Comparison of ENCODE assay signal across 9 cellular contexts in the genomic region with DNA sequence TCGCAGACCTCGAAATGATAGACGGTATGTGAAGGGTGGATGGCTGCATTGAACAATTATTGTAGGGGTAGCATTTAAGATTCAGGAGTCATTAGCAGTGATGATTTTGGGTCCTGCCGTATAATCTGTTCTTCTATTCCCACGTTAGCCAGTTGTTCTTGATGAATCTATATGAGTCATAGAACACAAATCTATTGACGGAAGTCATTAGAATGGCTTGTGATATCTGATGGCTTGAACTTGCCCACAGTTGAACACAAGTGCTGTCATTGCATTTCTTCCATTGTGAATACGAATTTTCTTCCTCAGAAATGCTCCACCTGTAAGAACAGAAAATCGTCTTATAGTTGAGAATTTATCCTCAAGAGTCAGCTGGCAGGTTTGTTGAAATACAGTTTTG. TPM values are rescaled to one million over a fixed set of nuclear protein-coding genes. Genes with fewer than 3 reads are reported as not detected.
DNase-seq lines count a peak whose midpoint lies in the region; ATAC-seq and TF ChIP-seq lines count a peak whose summit lies in the region.
"Had no signal": no experiment of that assay in that cellular context is flagged by ENCODE, and none has a peak within 500 bp of the region (broad histone marks: within the 10 kb centered on the region; RNA-seq: fewer than 3 reads in every experiment).

No MANE protein-coding gene starts in this region.

- H3K27me3 Mint-ChIP-seq in stimulated activated naive CD8-positive, alpha-beta T cell treated with anti-CD3 and anti-CD28 coated beads, Interleukin-15, Interleukin-2, amounts not matched to agents 100 ng/mL and 50 ng/mL, for 24 hours = no peaks in the 10 kb centered on the region
- H3K27me3 Mint-ChIP-seq in MCF 10A (ENCODE audit: insufficient read depth, unreplicated experiment) = no peaks in the 10 kb centered on the region

- CTCF ChIA-PET in MCF 10A (lab: Yijun Ruan, JAX) = no interaction called here

- in situ Hi-C loops in G401 (cut with HindIII; ENCODE audit: low sequenced_read_pairs) = no loop called here

- H2AFZ ChIP-seq in mesenchymal stem cell (ENCODE audit: low read depth, low read length) = no peak overlapping the region

- peak overlapping the region; percentile 96 for H3K4me3 Mint-ChIP-seq in stimulated activated naive CD8-positive, alpha-beta T cell treated with anti-CD3 and anti-CD28 coated beads, Interleukin-15, Interleukin-2, amounts not matched to agents 100 ng/mL and 50 ng/mL, for 24 hours
- peak overlapping the region; percentile 92 for H3K4me3 Mint-ChIP-seq in MCF 10A (ENCODE audit: unreplicated experiment)

- H3K79me1 ChIP-seq in mesenchymal stem cell (replicated peaks; ENCODE audit: low read length, poor library complexity, severe bottlenecking) = peaks cover 22% of the 10 kb centered on the region

- H2BK15ac ChIP-seq in mesenchymal stem cell (ENCODE audit: low read depth, poor library complexity, severe bottlenecking) = no peak overlapping the region

- no peak overlapping the region for H3K23ac ChIP-seq in mesenchymal stem cell (ENCODE audit: low read length in 2 of 2)

- no peak overlapping the region for H4K91ac ChIP-seq in mesenchymal stem cell (ENCODE audit: low read length)

- 96% methylated on average over 7 of the region's 8 CpGs for whole genome bisulfite sequencing in mesenchymal stem cell

- intact Hi-C loops in MCF 10A (cut with micrococcal nuclease) = no loop called here
- intact Hi-C loops in vagina (cut with DNase I) = no loop called here

- TF ChIP-seq POLR2A in vagina (IDR thresholded peaks at IDR 0.05) = no peak

- H3K4me1 Mint-ChIP-seq in stimulated activated naive CD8-positive, alpha-beta T cell treated with anti-CD3 and anti-CD28 coated beads, Interleukin-15, Interleukin-2, amounts not matched to agents 100 ng/mL and 50 ng/mL, for 24 hours (ENCODE audit: low read depth) = peaks cover 81% of the 10 kb centered on the region
- H3K4me1 Mint-ChIP-seq in MCF 10A (ENCODE audit: insufficient read depth, unreplicated experiment) = peaks cover 14% of the 10 kb centered on the region

- no TSS peak for BruUV-seq in MCF 10A (replicated peaks; lab: Mats Ljungman, UMichigan)

- peak overlapping the region; percentile 74 for H3K4me2 ChIP-seq in mesenchymal stem cell (ENCODE audit: low read length, poor library complexity, severe bottlenecking)

- H3K27ac ChIP-seq in mesenchymal stem cell (ENCODE audit: low read length, poor library complexity, severe bottlenecking) (no peak overlapping the region), vagina (peak overlapping the region; percentile 99)

- H3K14ac ChIP-seq in mesenchymal stem cell (ENCODE audit: low read length in 2 of 2) = no peak overlapping the region

- ATAC-seq in stimulated activated naive CD8-positive, alpha-beta T cell treated with anti-CD3 and anti-CD28 coated beads, Interleukin-15, Interleukin-2, amounts not matched to agents 100 U/mL and 50 U/mL, for 24 hours = no peak
- ATAC-seq: left colon had no signal

- H3K4me1 ChIP-seq in mesenchymal stem cell (ENCODE audit: control insufficient read depth, insufficient read depth, low read depth, low read length) = peaks cover 12% of the 10 kb centered on the region
- peaks cover 57% of the 10 kb centered on the region for H3K4me1 ChIP-seq in vagina

- TF ChIP-seq CTCF in MCF 10A (IDR thresholded peaks at IDR 0.05; ENCODE audit: unreplicated experiment) (no peak), vagina (IDR thresholded peaks at IDR 0.05) (no peak)

- no peak for DNase-seq in stimulated activated naive CD8-positive, alpha-beta T cell treated with anti-CD3 and anti-CD28 coated beads, Interleukin-15, Interleukin-2, amounts not matched to agents 100 U/mL and 50 U/mL, for 24 hours
- DNase-seq in MCF 10A (ENCODE audit: unreplicated experiment) (no peak), mesenchymal stem cell (no peak), vagina (ENCODE audit: extremely low spot score in 2 of 2) (no peak), NCI-H748 (lab: John Stamatoyannopoulos, UW; ENCODE audit: unreplicated experiment) (no peak), G401 (ENCODE audit: low spot score) (no peak), C1 segment of cervical spinal cord (lab: John Stamatoyannopoulos, UW) (no peak)
- DNase-seq: left colon had no signal

- H4K8ac ChIP-seq in mesenchymal stem cell (ENCODE audit: low read length) = no peak overlapping the region

- no peak overlapping the region for H2BK12ac ChIP-seq in mesenchymal stem cell (ENCODE audit: low read length in 2 of 2)

- H2BK5ac ChIP-seq in mesenchymal stem cell (ENCODE audit: low read depth, low read length, poor library complexity, severe bottlenecking) = no peak overlapping the region

- H3K9me3 ChIP-seq in mesenchymal stem cell (ENCODE audit: control insufficient read depth, low read length) (no peaks in the 10 kb centered on the region), vagina (no peaks in the 10 kb centered on the region)

- H3K9me3 Mint-ChIP-seq in stimulated activated naive CD8-positive, alpha-beta T cell treated with anti-CD3 and anti-CD28 coated beads, Interleukin-15, Interleukin-2, amounts not matched to agents 100 ng/mL and 50 ng/mL, for 24 hours = peaks cover 4% of the 10 kb centered on the region
- no peaks in the 10 kb centered on the region for H3K9me3 Mint-ChIP-seq in MCF 10A (ENCODE audit: unreplicated experiment)

- no peak overlapping the region for H2AK5ac ChIP-seq in mesenchymal stem cell (ENCODE audit: low read length, severe bottlenecking)

- H2BK120ac ChIP-seq in mesenchymal stem cell (ENCODE audit: low read depth, low read length) = no peak overlapping the region

- peak overlapping the region; percentile 100 for H3K27ac Mint-ChIP-seq in stimulated activated naive CD8-positive, alpha-beta T cell treated with anti-CD3 and anti-CD28 coated beads, Interleukin-15, Interleukin-2, amounts not matched to agents 100 ng/mL and 50 ng/mL, for 24 hours
- peak overlapping the region; percentile 100 for H3K27ac Mint-ChIP-seq in MCF 10A (ENCODE audit: low read depth, unreplicated experiment)

- POLR2A ChIA-PET in MCF 10A (lab: Yijun Ruan, JAX) = interaction anchor here (0.6 to 1.2 kb wide), 3 partner anchors 51 to 244 kb away, joined by 3 read pairs; no protein-coding TSS in a partner anchor

- peaks cover 26 to 61% of the 10 kb centered on the region in 2 experiments for H3K36me3 ChIP-seq in mesenchymal stem cell (ENCODE audit: control insufficient read depth in 1 of 2, insufficient read depth in 2 of 2, low read depth in 1 of 2, low read length in 2 of 2)
- peaks cover 11 to 59% of the 10 kb centered on the region in 2 donors for H3K36me3 ChIP-seq in vagina

- H3K9ac ChIP-seq in mesenchymal stem cell (ENCODE audit: low read length) = peak overlapping the region; percentile 100

- H3K27me3 ChIP-seq in mesenchymal stem cell (ENCODE audit: control insufficient read depth in 1 of 2, insufficient read depth in 1 of 2, low read length in 2 of 2) (no peaks in the 10 kb centered on the region), vagina (no peaks in the 10 kb centered on the region)

- no peak overlapping the region for H3K18ac ChIP-seq in mesenchymal stem cell (ENCODE audit: low read depth in 1 of 2, low read length in 2 of 2)

- H3K4me3 ChIP-seq in mesenchymal stem cell (ENCODE audit: insufficient read depth in 1 of 2, low read depth in 1 of 2, low read length in 2 of 2) = peak overlapping the region in 1 of 2 experiments; percentile 99
- H3K4me3 ChIP-seq in vagina = peak overlapping the region; percentile 80 to 89

- no peak overlapping the region for H3K4ac ChIP-seq in mesenchymal stem cell (ENCODE audit: low read depth in 1 of 2, low read length in 2 of 2)

- peaks cover 74% of the 10 kb centered on the region for H3K36me3 Mint-ChIP-seq in stimulated activated naive CD8-positive, alpha-beta T cell treated with anti-CD3 and anti-CD28 coated beads, Interleukin-15, Interleukin-2, amounts not matched to agents 100 ng/mL and 50 ng/mL, for 24 hours (ENCODE audit: low read depth)
- H3K36me3 Mint-ChIP-seq in MCF 10A (ENCODE audit: insufficient read depth, unreplicated experiment) = peaks cover 75% of the 10 kb centered on the region

RNA-seq across cellular contexts. Expression of gene SRSF5, which starts 1.9 kb away (rescaled TPM):
- total RNA-seq in MCF 10A (2022) (281 and 316 TPM in 2 replicates), vagina (386 TPM)
- polyA plus RNA-seq in mesenchymal stem cell (2013, experiment 1 of 2) = 191 TPM
- 183 TPM for polyA plus RNA-seq in mesenchymal stem cell (2013, experiment 2 of 2)
- total RNA-seq in G401 (2014; rRNA removed; shearing (Covaris generic)) = 72.9 and 81.0 TPM in 2 replicates

RNA-seq across cellular contexts. Expression of gene SLC10A1, which starts 28.2 kb away (rescaled TPM):
- not detected in 2 replicates for total RNA-seq in MCF 10A (2022)
- not detected for polyA plus RNA-seq in mesenchymal stem cell (2013, experiment 1 of 2)
- not detected for polyA plus RNA-seq in mesenchymal stem cell (2013, experiment 2 of 2)
- not detected for total RNA-seq in vagina
- not detected in 2 replicates for total RNA-seq in G401 (2014; rRNA removed; shearing (Covaris generic))
- total RNA-seq: left colon had no signal
